11 cellular contexts compared by ENCODE assay signal in the genomic region with DNA sequence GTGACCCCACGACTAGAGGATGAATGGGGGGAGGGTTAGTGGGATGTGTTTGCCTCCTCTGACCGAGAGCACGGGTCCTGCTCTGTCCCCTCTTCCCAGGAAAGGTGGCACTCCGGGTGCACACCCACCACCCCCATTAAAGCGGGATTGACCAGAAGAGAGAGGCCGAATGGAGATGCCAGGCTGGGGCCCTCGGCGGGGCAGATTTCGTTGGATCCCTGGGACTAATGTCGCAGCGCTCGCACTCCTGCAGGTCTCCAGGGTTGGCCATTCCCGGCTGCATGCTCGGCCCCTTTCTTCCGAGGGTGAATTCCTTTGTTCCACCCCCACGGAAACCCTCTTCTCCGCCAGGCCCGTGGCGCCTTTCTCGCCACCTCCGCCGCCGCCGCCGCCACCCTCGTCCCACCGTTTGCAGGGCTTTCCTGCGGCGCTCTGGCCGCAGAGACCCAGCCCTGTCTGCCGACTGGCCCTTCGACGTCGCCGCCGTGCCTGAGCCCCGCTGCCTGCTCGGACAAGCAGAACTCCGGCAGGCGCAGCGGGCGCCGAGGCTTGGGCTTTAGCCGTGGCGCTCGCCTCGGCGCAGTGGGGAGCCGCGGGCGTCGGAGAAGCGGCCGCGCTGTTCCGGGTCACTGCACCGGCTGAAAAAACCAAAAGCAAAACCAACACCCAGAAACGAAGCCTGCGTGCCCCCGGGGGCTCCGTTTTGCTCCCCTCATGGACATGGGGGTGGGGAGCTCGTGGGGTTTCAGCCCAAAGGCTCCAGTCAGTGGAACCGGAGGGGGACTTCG. TPM values are rescaled to one million over a fixed set of nuclear protein-coding genes. Genes with fewer than 3 reads are reported as not detected.
DNase-seq lines count a peak whose midpoint lies in the region; ATAC-seq, FAIRE-seq and TF ChIP-seq lines count a peak whose summit lies in the region.
"Had no signal": no experiment of that assay in that cellular context is flagged by ENCODE, and none has a peak within 500 bp of the region (broad histone marks: within the 10 kb centered on the region; RNA-seq: fewer than 3 reads in every experiment).

No MANE protein-coding gene starts in this region.

- peak in 1 of 2 experiments; percentile 58; a peak in 3 of 6 replicates for ATAC-seq in A549
- ATAC-seq in GM23338, result peak; percentile 10
- ATAC-seq in central memory CD8-positive, alpha-beta T cell (replicated peaks; ENCODE audit: extremely low read depth, poor library complexity, severe bottlenecking), result no peak
- peak in 1 of 2 donors; percentile 27 for ATAC-seq in naive thymus-derived CD8-positive, alpha-beta T cell
- no peak for ATAC-seq in GM18870 (IDR thresholded peaks at IDR 0.05; ENCODE audit: unreplicated experiment)

- WGBS in A549 (ENCODE audit: missing lambda C conversion rate), result 16% methylated on average over 49 of the region's 64 CpGs

- H3K4me2 ChIP-seq in A549 (peak overlapping the region; percentile 78), GM23338 (peak overlapping the region; percentile 87)

- POLR2A ChIA-PET in A549 (lab: Yijun Ruan, JAX), result no interaction called here
- POLR2A ChIA-PET in naive thymus-derived CD8-positive, alpha-beta T cell (lab: Charles Lee), result no interaction called here

- H4K20me1 ChIP-seq in GM23338 (replicated peaks; ENCODE audit: insufficient read depth), result peaks cover 11% of the 10 kb centered on the region

- TF ChIP-seq CTCF in A549 (IDR thresholded peaks at IDR 0.05), result no peak
- no peak for TF ChIP-seq CTCF in GM23338 (conservative IDR thresholded peaks at IDR 0.05; ENCODE audit: low read depth in 2 of 2)
- no peak for TF ChIP-seq CTCF in brain microvascular endothelial cell (IDR thresholded peaks at IDR 0.05; ENCODE audit: low read depth, low read length, missing control alignments)

- DNase-seq in A549 (ENCODE audit: low read depth in 1 of 2, low spot score in 1 of 2), result no peak
- peak; percentile 57 for DNase-seq in GM23338 (ENCODE audit: low spot score)
- DNase-seq in central memory CD8-positive, alpha-beta T cell (ENCODE audit: low spot score in 2 of 2), result no peak
- DNase-seq in naive thymus-derived CD8-positive, alpha-beta T cell, result no peak
- DNase-seq in brain microvascular endothelial cell, result no peak
- no peak for DNase-seq in NCI-H1092 treated with DMSO at 0.1 percent for 48 hours (lab: John Stamatoyannopoulos, UW)
- DNase-seq in GM19238 (ENCODE audit: insufficient read length, low spot score), result no peak
- DNase-seq: anterior cingulate cortex, SHP77 had no signal

- peaks cover 100% of the 10 kb centered on the region for H3K27me3 Mint-ChIP-seq in GM23338 (ENCODE audit: insufficient read depth, low read depth, poor library complexity)
- H3K27me3 Mint-ChIP-seq in central memory CD8-positive, alpha-beta T cell, result peaks cover 99% of the 10 kb centered on the region
- peaks cover 24 to 98% (median 67%) of the 10 kb centered on the region in 5 donors for H3K27me3 Mint-ChIP-seq in naive thymus-derived CD8-positive, alpha-beta T cell

- TF ChIP-seq RAD21 in A549 (conservative IDR thresholded peaks at IDR 0.05 in 1 of 2, IDR thresholded peaks at IDR 0.05 in 1 of 2), result no peak

- H3K36me3 ChIP-seq in GM23338 (ENCODE audit: insufficient read depth) (no peaks in the 10 kb centered on the region), brain microvascular endothelial cell (replicated peaks) (no peaks in the 10 kb centered on the region)

- H3K79me2 ChIP-seq in GM23338 (replicated peaks; ENCODE audit: insufficient read depth), result no peaks in the 10 kb centered on the region

- in situ Hi-C loops in brain microvascular endothelial cell (cut with HindIII; ENCODE audit: low pct_ligation_motif_present, low sequenced_read_pairs), result no loop called here

- no peaks in the 10 kb centered on the region for H3K9me3 ChIP-seq in A549

- peaks cover 13% of the 10 kb centered on the region for H3F3A ChIP-seq in GM23338 (replicated peaks; ENCODE audit: low read depth)

- H3K4me3 Mint-ChIP-seq in GM23338, result peak overlapping the region; percentile 69
- peak overlapping the region; percentile 82 for H3K4me3 Mint-ChIP-seq in central memory CD8-positive, alpha-beta T cell
- peak overlapping the region; percentile 24 to 87 (median 72) for H3K4me3 Mint-ChIP-seq in naive thymus-derived CD8-positive, alpha-beta T cell

- no peaks in the 10 kb centered on the region for H3K9me3 Mint-ChIP-seq in GM23338
- no peaks in the 10 kb centered on the region for H3K9me3 Mint-ChIP-seq in central memory CD8-positive, alpha-beta T cell
- H3K9me3 Mint-ChIP-seq in naive thymus-derived CD8-positive, alpha-beta T cell, result peaks cover 0 to 2% (median 0%) of the 10 kb centered on the region in 9 donors

- H3K27ac Mint-ChIP-seq in GM23338, result no peak overlapping the region
- H3K27ac Mint-ChIP-seq in central memory CD8-positive, alpha-beta T cell (ENCODE audit: low read depth), result no peak overlapping the region
- H3K27ac Mint-ChIP-seq in naive thymus-derived CD8-positive, alpha-beta T cell, result no peak overlapping the region

- FAIRE-seq in A549 (lab: Jason Lieb, UNC), result no peak
- FAIRE-seq: HTR-8/SVneo had no signal

- H3K27me3 ChIP-seq in GM23338 (ENCODE audit: insufficient read depth) (peaks cover 100% of the 10 kb centered on the region), brain microvascular endothelial cell (replicated peaks) (peaks cover 92% of the 10 kb centered on the region)

- peaks cover 39% of the 10 kb centered on the region for H3K4me1 Mint-ChIP-seq in GM23338
- peaks cover 13% of the 10 kb centered on the region for H3K4me1 Mint-ChIP-seq in central memory CD8-positive, alpha-beta T cell
- H3K4me1 Mint-ChIP-seq in naive thymus-derived CD8-positive, alpha-beta T cell, result peaks cover 3 to 11% (median 10%) of the 10 kb centered on the region in 4 donors

- no peaks in the 10 kb centered on the region for H3K36me3 Mint-ChIP-seq in GM23338 (ENCODE audit: low read depth)
- peaks cover 6% of the 10 kb centered on the region for H3K36me3 Mint-ChIP-seq in central memory CD8-positive, alpha-beta T cell (ENCODE audit: insufficient read depth)
- H3K36me3 Mint-ChIP-seq in naive thymus-derived CD8-positive, alpha-beta T cell, result peaks cover 0 to 2% (median 0%) of the 10 kb centered on the region in 3 donors

- H2AFZ ChIP-seq in GM23338, result peak overlapping the region; percentile 80

- CTCF ChIA-PET in A549 (lab: Yijun Ruan, JAX), result no interaction called here

- H3K9me2 ChIP-seq in GM23338 (ENCODE audit: insufficient read depth), result no peaks in the 10 kb centered on the region

- no peak for TF ChIP-seq EP300 in A549 (IDR thresholded peaks at IDR 0.05)

- H3K4me1 ChIP-seq in A549 (peaks cover 2% of the 10 kb centered on the region; the same call in 1 of the 3 replicates), GM23338 (ENCODE audit: insufficient read depth) (peaks cover 44% of the 10 kb centered on the region)

- peak overlapping the region in 1 of 2 experiments; percentile 47; a peak in 3 of 6 replicates for H3K27ac ChIP-seq in A549
- H3K27ac ChIP-seq in GM23338 (ENCODE audit: low read depth), result no peak overlapping the region
- H3K27ac ChIP-seq in brain microvascular endothelial cell, result no peak overlapping the region

- H3K4me3 ChIP-seq in A549 (peak overlapping the region; percentile 42), GM23338 (peak overlapping the region; percentile 58), brain microvascular endothelial cell (ENCODE audit: low read depth, low read length) (no peak overlapping the region)

- TF ChIP-seq POLR2A in A549 (IDR thresholded peaks at IDR 0.05; ENCODE audit: low read length), result no peak

TF ChIP-seq in A549, 52 proteins besides CTCF, POLR2A, EP300 and RAD21 (continues in another document):
- TF ChIP-seq ESRRA (IDR thresholded peaks at IDR 0.05; ENCODE audit: borderline replicate concordance, low read length) (no peak), KDM5A (IDR thresholded peaks at IDR 0.05) (no peak), JUN (IDR thresholded peaks at IDR 0.05) (no peak), CEBPB (IDR thresholded peaks at IDR 0.05) (no peak), NR3C1 (IDR thresholded peaks at IDR 0.05) (no peak), FOSL2 (IDR thresholded peaks at IDR 0.05) (no peak), FOSL2 (CRISPR knock-in tag; IDR thresholded peaks at IDR 0.05) (no peak)
- TF ChIP-seq, protein P1, sequence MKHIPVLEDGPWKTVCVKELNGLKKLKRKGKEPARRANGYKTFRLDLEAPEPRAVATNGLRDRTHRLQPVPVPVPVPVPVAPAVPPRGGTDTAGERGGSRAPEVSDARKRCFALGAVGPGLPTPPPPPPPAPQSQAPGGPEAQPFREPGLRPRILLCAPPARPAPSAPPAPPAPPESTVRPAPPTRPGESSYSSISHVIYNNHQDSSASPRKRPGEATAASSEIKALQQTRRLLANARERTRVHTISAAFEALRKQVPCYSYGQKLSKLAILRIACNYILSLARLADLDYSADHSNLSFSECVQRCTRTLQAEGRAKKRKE (CRISPR knock-in tag; IDR thresholded peaks at IDR 0.05; ENCODE audit: low read depth), result no peak

TF ChIP-seq in GM23338, 12 proteins besides CTCF, POLR2A, EP300 and RAD21:
- TF ChIP-seq EZH2 (IDR thresholded peaks at IDR 0.05; ENCODE audit: low read depth, unreplicated experiment) (peak; percentile 83), JUNB (IDR thresholded peaks at IDR 0.05; ENCODE audit: unreplicated experiment) (no peak)
- TF ChIP-seq, protein P2, sequence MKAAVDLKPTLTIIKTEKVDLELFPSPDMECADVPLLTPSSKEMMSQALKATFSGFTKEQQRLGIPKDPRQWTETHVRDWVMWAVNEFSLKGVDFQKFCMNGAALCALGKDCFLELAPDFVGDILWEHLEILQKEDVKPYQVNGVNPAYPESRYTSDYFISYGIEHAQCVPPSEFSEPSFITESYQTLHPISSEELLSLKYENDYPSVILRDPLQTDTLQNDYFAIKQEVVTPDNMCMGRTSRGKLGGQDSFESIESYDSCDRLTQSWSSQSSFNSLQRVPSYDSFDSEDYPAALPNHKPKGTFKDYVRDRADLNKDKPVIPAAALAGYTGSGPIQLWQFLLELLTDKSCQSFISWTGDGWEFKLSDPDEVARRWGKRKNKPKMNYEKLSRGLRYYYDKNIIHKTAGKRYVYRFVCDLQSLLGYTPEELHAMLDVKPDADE (IDR thresholded peaks at IDR 0.05), result no peak

RNA-seq across cellular contexts. Expression of a gene that starts 11.8 kb away (rescaled TPM):
- polyA plus RNA-seq in A549 (2011; rRNA removed) (0.41 and 0.48 TPM in 2 replicates), A549 (2017; fragmentation: RNase III; extraction: RNeasy Plus Mini Kit Qiagen cat#74134 plus additional on column Dnase treatment) (0.56 to 0.98 TPM (median 0.57 TPM) in 3 replicates), GM23338 (2016; fragmentation: Nextera tagmentation; extraction: Ambion mirVana) (0.05 and 0.08 TPM in 2 replicates)
- 0.99 and 1.5 TPM in 2 replicates for polyA plus RNA-seq in A549 (2012; cell fraction: cytosol; rRNA removed)
- polyA plus RNA-seq in A549 (2012; cell fraction: nucleus; rRNA removed), result 1.2 and 1.5 TPM in 2 replicates
- polyA minus RNA-seq in A549 (2011; rRNA and poly(A)+ RNA removed), result 0.37 and 0.49 TPM in 2 replicates
- total RNA-seq in GM23338 (2014; rRNA removed; shearing (Covaris generic)), result 0.21 TPM in 1 of 2 replicates, not detected in the other
- total RNA-seq in naive thymus-derived CD8-positive, alpha-beta T cell, result not detected
- polyA plus RNA-seq in naive thymus-derived CD8-positive, alpha-beta T cell, result not detected
